8 cellular contexts compared by ENCODE assay signal in genomic region chr6:42979523-42980177, GRCh38. TPM values are rescaled to one million over a fixed set of nuclear protein-coding genes. Genes with fewer than 3 reads are reported as not detected.
A peak's percentile ranks its signal among the peaks of the same experiment; 100 is the strongest.
DNase-seq lines count a peak whose midpoint lies in the region; ATAC-seq and TF ChIP-seq lines count a peak whose summit lies in the region.

No MANE protein-coding gene starts in this region.

- no peak for DNase-seq in BE2C
- peak; percentile 35 for DNase-seq in HCEC 1CT
- no peak for DNase-seq in T-cell
- DNase-seq in fibroblast of gingiva (ENCODE audit: low read depth) = peak; percentile 18
- DNase-seq in posterior cingulate gyrus = no peak
- DNase-seq in activated effector memory CD4-positive, alpha-beta T cell treated with Interleukin-2 at 50 U/mL for 16 hours = no peak
- no peak for DNase-seq in NCI-H2107 (lab: John Stamatoyannopoulos, UW)

- H3K27ac Mint-ChIP-seq in T-cell = peak overlapping the region; percentile 97 to 99

- CTCF ChIA-PET in T-cell (lab: Charles Lee) = interaction anchor here (0.5 to 1.1 kb wide), 10 partner anchors 8 to 309 kb away, joined by 3 to 5 read pairs (median 3); partner anchors contain the start of genes KLC4 (in 1 of the 2) and MRPL2 (in 1 of the 2)

- H3K9me3 ChIP-seq in BE2C (no peaks in the 10 kb centered on the region), neutrophil (no peaks in the 10 kb centered on the region)

- peak; percentile 6 to 18 (median 10) for ATAC-seq in T-cell (replicated peaks in 1 of 4)

- no peaks in the 10 kb centered on the region for H3K9me3 Mint-ChIP-seq in T-cell

- POLR2A ChIA-PET in T-cell (lab: Charles Lee) = interaction anchor here (0.5 to 1.6 kb wide), 15 partner anchors 11 to 1019 kb away, joined by 3 to 15 read pairs (median 4); partner anchors contain the start of genes CNPY3 (in 1 of the 2), CUL7 (in 1 of the 2), KLHDC3 (in 1 of the 2) and MEA1 (in 1 of the 2)

- intact Hi-C loops in posterior cingulate gyrus (cut with DNase I) = loop anchor here (10.0 kb wide), 1 partner anchor 75 kb away; the partner anchor contains the start of genes CUL7, KLC4 and MRPL2

- peaks cover 50 to 57% (median 50%) of the 10 kb centered on the region in 3 donors for H3K4me1 Mint-ChIP-seq in T-cell

- H3K36me3 ChIP-seq in BE2C (no peaks in the 10 kb centered on the region), neutrophil (no peaks in the 10 kb centered on the region)

- peak overlapping the region; percentile 88 to 93 (median 92) for H3K4me3 Mint-ChIP-seq in T-cell

- H3K27me3 ChIP-seq in BE2C (no peaks in the 10 kb centered on the region), neutrophil (no peaks in the 10 kb centered on the region)

- TF ChIP-seq CTCF in BE2C (IDR thresholded peaks at IDR 0.05; ENCODE audit: low read depth, low read length) (no peak), neutrophil (IDR thresholded peaks at IDR 0.05) (no peak)

- no peaks in the 10 kb centered on the region for H3K36me3 Mint-ChIP-seq in T-cell

- peak overlapping the region; percentile 81 for H3K27ac ChIP-seq in neutrophil

- H3K4me3 ChIP-seq in BE2C (ENCODE audit: low read depth, low read length) = peak overlapping the region; percentile 88
- H3K4me3 ChIP-seq in neutrophil (ENCODE audit: low read depth in 1 of 2, low read length in 1 of 2) = peak overlapping the region; percentile 73 to 95

- H3K4me1 ChIP-seq in BE2C (peaks cover 5% of the 10 kb centered on the region; the same call in 1 of the 2 replicates), neutrophil (ENCODE audit: control insufficient read depth in 1 of 2, insufficient read depth in 1 of 2, low read depth in 1 of 2, low read length in 1 of 2) (peaks cover 35% of the 10 kb centered on the region in 2 experiments)

- H3K27me3 Mint-ChIP-seq in T-cell = no peaks in the 10 kb centered on the region

RNA-seq across cellular contexts. Expression of gene PEX6, which starts 0.7 kb away (rescaled TPM):
- 23.2 TPM for polyA plus RNA-seq in BE2C (2012; ENCODE audit: insufficient read depth, insufficient read length, low read depth)
- 10 to 100 TPM; 20.5 to 30.5 (median 27.4) TPM for total RNA-seq in T-cell

RNA-seq across cellular contexts. Expression of gene PPP2R5D, which starts 4.7 kb away (rescaled TPM):
- polyA plus RNA-seq in BE2C (2012; ENCODE audit: insufficient read depth, insufficient read length, low read depth) = 63.3 TPM
- 10 to 100 TPM; 27.8 to 35.1 (median 33.3) TPM for total RNA-seq in T-cell

RNA-seq across cellular contexts. Expression of gene GNMT, which starts 19.1 kb away (rescaled TPM):
- 0.42 TPM for polyA plus RNA-seq in BE2C (2012; ENCODE audit: insufficient read depth, insufficient read length, low read depth)
- 1 to 10 TPM in 4 of 5 donors, under 1 TPM in 1; 0.93 to 3.4 (median 1.3) TPM for total RNA-seq in T-cell

RNA-seq across cellular contexts. Expression of gene MEA1, which starts 34.1 kb away (rescaled TPM):
- 153 TPM for polyA plus RNA-seq in BE2C (2012; ENCODE audit: insufficient read depth, insufficient read length, low read depth)
- 10 to 100 TPM; 20.5 to 38.7 (median 34.0) TPM for total RNA-seq in T-cell

RNA-seq across cellular contexts. Expression of gene KLHDC3, which starts 34.4 kb away (rescaled TPM):
- 125 TPM for polyA plus RNA-seq in BE2C (2012; ENCODE audit: insufficient read depth, insufficient read length, low read depth)
- total RNA-seq in T-cell = 10 to 100 TPM; 40.5 to 75.3 (median 66.9) TPM

Comparison
In these comparisons a context has a peak if more than half of its experiments do, and no peak if none do; other contexts are left out.
1. DNase-seq: peak in HCEC 1CT (single experiment) and fibroblast of gingiva (single experiment); none in BE2C (single experiment), T-cell (0 of 34), posterior cingulate gyrus (0 of 10), activated effector memory CD4-positive, alpha-beta T cell treated with Interleukin-2 at 50 U/mL for 16 hours (single experiment) and NCI-H2107 (single experiment).